ENCODE assay signal across 8 cellular contexts in genomic region chrX:153744210-153745066, GRCh38. TPM values are rescaled to one million over a fixed set of nuclear protein-coding genes. Genes with fewer than 3 reads are reported as not detected.
DNase-seq lines count a peak whose midpoint lies in the region; ATAC-seq and TF ChIP-seq lines count a peak whose summit lies in the region.
"Had no signal": no experiment of that assay in that cellular context is flagged by ENCODE, and none has a peak within 500 bp of the region (broad histone marks: within the 10 kb centered on the region; RNA-seq: fewer than 3 reads in every experiment).

No MANE protein-coding gene starts in this region.

- peaks cover 21% of the 10 kb centered on the region for H3K27me3 Mint-ChIP-seq in MCF 10A (ENCODE audit: insufficient read depth, unreplicated experiment)

- TF ChIP-seq CTCF in breast epithelium (IDR thresholded peaks at IDR 0.05), result no peak
- TF ChIP-seq CTCF in MCF 10A (IDR thresholded peaks at IDR 0.05; ENCODE audit: unreplicated experiment), result no peak
- TF ChIP-seq CTCF in gastroesophageal sphincter (IDR thresholded peaks at IDR 0.05), result peak in 1 of 4 experiments; percentile 39
- TF ChIP-seq CTCF in upper lobe of left lung (IDR thresholded peaks at IDR 0.05), result no peak

- H3K27ac ChIP-seq in breast epithelium, result peak overlapping the region in 1 of 2 donors; percentile 58
- H3K27ac ChIP-seq in gastroesophageal sphincter, result peak overlapping the region; percentile 63 to 72 (median 70)
- peak overlapping the region in 3 of 4 donors; percentile 27 to 67 (median 49) for H3K27ac ChIP-seq in upper lobe of left lung

- ATAC-seq in gastroesophageal sphincter (no peak), upper lobe of left lung (ENCODE audit: low FRiP score in 2 of 2) (no peak), HG03039 (IDR thresholded peaks at IDR 0.05; ENCODE audit: unreplicated experiment) (no peak)

- DNase-seq in breast epithelium (ENCODE audit: low spot score in 2 of 2), result no peak
- no peak for DNase-seq in MCF 10A (ENCODE audit: unreplicated experiment)
- peak in 1 of 2 donors; percentile 73 for DNase-seq in upper lobe of left lung
- no peak for DNase-seq in NOMO-1 treated with DMSO at 0.1 percent for 48 hours (lab: John Stamatoyannopoulos, UW; ENCODE audit: unreplicated experiment)
- DNase-seq: activated T-cell treated with anti-CD3 and anti-CD28 coated beads for 4 hours; CD4-positive, CD25-positive, alpha-beta regulatory T cell had no signal

- CTCF ChIA-PET in MCF 10A (lab: Yijun Ruan, JAX), result no interaction called here

- BruUV-seq in MCF 10A (replicated peaks; lab: Mats Ljungman, UMichigan), result no TSS peak

- H3K27me3 ChIP-seq in breast epithelium (peaks cover 0 to 8% of the 10 kb centered on the region in 2 donors), gastroesophageal sphincter (no peaks in the 10 kb centered on the region), upper lobe of left lung (no peaks in the 10 kb centered on the region)

- H3K36me3 ChIP-seq in breast epithelium, result no peaks in the 10 kb centered on the region
- H3K36me3 ChIP-seq in gastroesophageal sphincter, result peaks cover 0 to 16% of the 10 kb centered on the region in 2 donors
- peaks cover 0 to 13% (median 2%) of the 10 kb centered on the region in 4 donors for H3K36me3 ChIP-seq in upper lobe of left lung

- POLR2A ChIA-PET in MCF 10A (lab: Yijun Ruan, JAX), result no interaction called here

- H3K9me3 ChIP-seq in breast epithelium (no peaks in the 10 kb centered on the region), gastroesophageal sphincter (no peaks in the 10 kb centered on the region), upper lobe of left lung (no peaks in the 10 kb centered on the region)

- no peak for TF ChIP-seq POLR2A in breast epithelium (IDR thresholded peaks at IDR 0.05)
- no peak for TF ChIP-seq POLR2A in gastroesophageal sphincter (IDR thresholded peaks at IDR 0.05)
- no peak for TF ChIP-seq POLR2A in upper lobe of left lung (IDR thresholded peaks at IDR 0.05)

- H3K4me3 ChIP-seq in breast epithelium (peak overlapping the region in 2 of 3 donors; percentile 23 to 37), gastroesophageal sphincter (peak overlapping the region; percentile 24 to 26), upper lobe of left lung (peak overlapping the region in 3 of 4 donors; percentile 16 to 29 (median 21))

- H3K9me3 Mint-ChIP-seq in MCF 10A (ENCODE audit: unreplicated experiment), result peaks cover 8% of the 10 kb centered on the region
- H3K9me3 Mint-ChIP-seq: CD4-positive, CD25-positive, alpha-beta regulatory T cell had no signal

- intact Hi-C loops in breast epithelium (cut with DNase I; ENCODE audit: low total_unique reads), result no loop called here
- intact Hi-C loops in MCF 10A (cut with micrococcal nuclease), result no loop called here

- H3K36me3 Mint-ChIP-seq in MCF 10A (ENCODE audit: insufficient read depth, unreplicated experiment), result peaks cover 8% of the 10 kb centered on the region
- H3K36me3 Mint-ChIP-seq: CD4-positive, CD25-positive, alpha-beta regulatory T cell had no signal

- no peak overlapping the region for H3K27ac Mint-ChIP-seq in MCF 10A (ENCODE audit: low read depth, unreplicated experiment)

- no peaks in the 10 kb centered on the region for H3K4me1 Mint-ChIP-seq in MCF 10A (ENCODE audit: insufficient read depth, unreplicated experiment)

- H3K4me1 ChIP-seq in breast epithelium, result no peaks in the 10 kb centered on the region
- H3K4me1 ChIP-seq in gastroesophageal sphincter, result peaks cover 0 to 22% (median 0%) of the 10 kb centered on the region in 3 donors
- peaks cover 0 to 12% (median 3%) of the 10 kb centered on the region in 4 donors for H3K4me1 ChIP-seq in upper lobe of left lung

- H3K4me3 Mint-ChIP-seq in MCF 10A (ENCODE audit: unreplicated experiment), result no peak overlapping the region
- H3K4me3 Mint-ChIP-seq: CD4-positive, CD25-positive, alpha-beta regulatory T cell had no signal

- no CpG with 5 or more reads among the region's 38 CpGs for whole genome bisulfite sequencing in gastroesophageal sphincter (ENCODE audit: low coverage in 1 of 2), 2 donors
- 24 to 39% methylated on average over 12 to 36 of the region's 38 CpGs for WGBS in upper lobe of left lung, 2 donors

- no peak for TF ChIP-seq EP300 in gastroesophageal sphincter (IDR thresholded peaks at IDR 0.05)
- TF ChIP-seq EP300 in upper lobe of left lung (IDR thresholded peaks at IDR 0.05), result no peak

RNA-seq across cellular contexts. Expression of gene PLXNB3, which starts 19.6 kb away (rescaled TPM):
- total RNA-seq in breast epithelium, result 10 to 100 TPM; 12.3 to 17.9 (median 13.4) TPM
- total RNA-seq in MCF 10A (2022), result 7.2 and 13.5 TPM in 2 replicates
- total RNA-seq in gastroesophageal sphincter, result 10 to 100 TPM in 3 of 4 donors, 1 to 10 TPM in 1; 9.2 to 19.2 (median 16.8) TPM
- total RNA-seq in upper lobe of left lung, result 10 to 100 TPM in 1 of 6 donors, 1 to 10 TPM in 5; 1.3 to 21.0 (median 2.9) TPM

RNA-seq across cellular contexts. Expression of gene ABCD1, which starts 19.8 kb away (rescaled TPM):
- 10 to 100 TPM; 10.2 to 27.8 (median 10.5) TPM for total RNA-seq in breast epithelium
- 3.5 and 4.1 TPM in 2 replicates for total RNA-seq in MCF 10A (2022)
- 10 to 100 TPM; 14.4 to 38.8 (median 22.0) TPM for total RNA-seq in gastroesophageal sphincter
- 10 to 100 TPM in 5 of 6 donors, 1 to 10 TPM in 1; 9.8 to 28.1 (median 17.9) TPM for total RNA-seq in upper lobe of left lung

RNA-seq across cellular contexts. Expression of gene BCAP31, which starts 20.3 kb away (rescaled TPM):
- 100 to 1,000 TPM; 120 to 245 (median 129) TPM for total RNA-seq in breast epithelium
- total RNA-seq in MCF 10A (2022), result 197 and 203 TPM in 2 replicates
- total RNA-seq in gastroesophageal sphincter, result 100 to 1,000 TPM in 2 of 4 donors, 10 to 100 TPM in 2; 76.1 to 125 (median 104) TPM
- 100 to 1,000 TPM; 110 to 236 (median 132) TPM for total RNA-seq in upper lobe of left lung

RNA-seq across cellular contexts. Expression of gene SRPK3, which starts 36.4 kb away (rescaled TPM):
- total RNA-seq in breast epithelium, result 1 to 10 TPM in 2 of 3 donors, under 1 TPM in 1; 0.33 to 1.5 (median 1.3) TPM
- not detected in 2 replicates for total RNA-seq in MCF 10A (2022)
- total RNA-seq in gastroesophageal sphincter, result 1 to 10 TPM in 3 of 4 donors, not detected in 1; 3.0 to 4.7 (median 4.4) TPM
- total RNA-seq in upper lobe of left lung, result under 1 TPM in 4 of 6 donors, not detected in 2; 0.20 to 0.44 (median 0.23) TPM
- total RNA-seq: CD4-positive, CD25-positive, alpha-beta regulatory T cell had no signal

RNA-seq across cellular contexts. Expression of gene IDH3G, which starts 49.7 kb away (rescaled TPM):
- 10 to 100 TPM; 75.4 to 91.5 (median 76.5) TPM for total RNA-seq in breast epithelium
- 56.5 and 65.4 TPM in 2 replicates for total RNA-seq in MCF 10A (2022)
- 100 to 1,000 TPM in 1 of 4 donors, 10 to 100 TPM in 3; 55.5 to 104 (median 59.7) TPM for total RNA-seq in gastroesophageal sphincter
- 10 to 100 TPM; 43.5 to 98.5 (median 57.4) TPM for total RNA-seq in upper lobe of left lung
